In genomic region chr22:31286360-31287255, GRCh38 we compare ENCODE assay signal across 10 cellular contexts. TPM values are rescaled to one million over a fixed set of nuclear protein-coding genes. Genes with fewer than 3 reads are reported as not detected.
DNase-seq lines count a peak whose midpoint lies in the region; ATAC-seq and TF ChIP-seq lines count a peak whose summit lies in the region.
"Had no signal": no experiment of that assay in that cellular context is flagged by ENCODE, and none has a peak within 500 bp of the region (broad histone marks: within the 10 kb centered on the region; RNA-seq: fewer than 3 reads in every experiment).

No MANE protein-coding gene starts in this region.

- H3K4me1 ChIP-seq in right atrium auricular region: peaks cover 0 to 37% of the 10 kb centered on the region in 2 donors
- peaks cover 31% of the 10 kb centered on the region for H3K4me1 ChIP-seq in muscle layer of colon (ENCODE audit: insufficient read depth, low read length)
- H3K4me1 ChIP-seq in urinary bladder (ENCODE audit: insufficient read depth): no peaks in the 10 kb centered on the region

- WGBS in urinary bladder: 73% methylated on average over 8 of the region's 8 CpGs

- no peak overlapping the region for H3K9ac ChIP-seq in muscle layer of colon (ENCODE audit: low read length)

- H3K27ac Mint-ChIP-seq in activated naive CD8-positive, alpha-beta T cell: peak overlapping the region; percentile 99

- ATAC-seq in Right ventricle myocardium superior (ENCODE audit: poor library complexity) (no peak), HG03521 (IDR thresholded peaks at IDR 0.05; ENCODE audit: unreplicated experiment) (no peak), GM19455 (IDR thresholded peaks at IDR 0.05; ENCODE audit: unreplicated experiment) (no peak)

- H3K4me3 ChIP-seq in right atrium auricular region (no peak overlapping the region), muscle layer of colon (ENCODE audit: low read depth in 1 of 2, low read length in 2 of 2) (no peak overlapping the region), urinary bladder (ENCODE audit: low read depth, low read length) (no peak overlapping the region)

- peaks cover 82% of the 10 kb centered on the region for H3K4me1 Mint-ChIP-seq in activated naive CD8-positive, alpha-beta T cell (ENCODE audit: low read depth)

- DNase-seq in right atrium auricular region (ENCODE audit: low spot score) (no peak), Right ventricle myocardium superior (no peak), islet precursor cell (no peak)
- DNase-seq: midbrain, NCI-H1930 had no signal

- no peak for TF ChIP-seq CTCF in right atrium auricular region (IDR thresholded peaks at IDR 0.05)

- H3K36me3 Mint-ChIP-seq in activated naive CD8-positive, alpha-beta T cell: peaks cover 7% of the 10 kb centered on the region

- intact Hi-C loops in Right ventricle myocardium superior (cut with DNase I): no loop called here

- H3K36me3 ChIP-seq in right atrium auricular region (peaks cover 71% of the 10 kb centered on the region), muscle layer of colon (ENCODE audit: insufficient read depth, low read length) (peaks cover 62% of the 10 kb centered on the region), urinary bladder (ENCODE audit: insufficient read depth) (peaks cover 5% of the 10 kb centered on the region)

- H3K27me3 ChIP-seq in right atrium auricular region (no peaks in the 10 kb centered on the region), muscle layer of colon (ENCODE audit: control insufficient read depth in 1 of 2, insufficient read depth in 2 of 2, low read length in 2 of 2) (no peaks in the 10 kb centered on the region)

- H3K9me3 Mint-ChIP-seq in activated naive CD8-positive, alpha-beta T cell (ENCODE audit: low read depth): no peaks in the 10 kb centered on the region

- peak overlapping the region; percentile 82 for H3K4me3 Mint-ChIP-seq in activated naive CD8-positive, alpha-beta T cell

- H3K27ac ChIP-seq in right atrium auricular region: peak overlapping the region; percentile 36 to 50
- peak overlapping the region; percentile 1 for H3K27ac ChIP-seq in muscle layer of colon (ENCODE audit: low read depth, low read length)
- peak overlapping the region; percentile 65 for H3K27ac ChIP-seq in urinary bladder (ENCODE audit: low read depth)

- H3K9me3 ChIP-seq in right atrium auricular region: no peaks in the 10 kb centered on the region
- no peaks in the 10 kb centered on the region for H3K9me3 ChIP-seq in muscle layer of colon (ENCODE audit: low read length)

- H3K27me3 Mint-ChIP-seq in activated naive CD8-positive, alpha-beta T cell: no peaks in the 10 kb centered on the region

RNA-seq across cellular contexts. Expression of gene PIK3IP1, which starts 5.7 kb away (rescaled TPM):
- total RNA-seq in right atrium auricular region: 10 to 100 TPM; 14.6 to 17.6 TPM
- 10.4 TPM for total RNA-seq in Right ventricle myocardium superior
- 19.5 TPM for total RNA-seq in urinary bladder
- polyA plus RNA-seq in urinary bladder: 29.2 TPM

RNA-seq across cellular contexts. Expression of gene PATZ1, which starts 59.5 kb away (rescaled TPM):
- total RNA-seq in right atrium auricular region (10 to 100 TPM in 1 of 2 donors, 1 to 10 TPM in 1; 9.2 to 15.5 TPM), Right ventricle myocardium superior (9.9 TPM), urinary bladder (17.6 TPM)
- 25.6 TPM for polyA plus RNA-seq in urinary bladder

Comparison
In these comparisons a context has a peak if more than half of its experiments do, and no peak if none do; other contexts are left out.
1. H3K27ac ChIP-seq: peak in every context shown above with its lines; median percentile 65 in urinary bladder; 43 in right atrium auricular region; 1 in muscle layer of colon.